ENCODE assay signal across 11 cellular contexts in the genomic region with DNA sequence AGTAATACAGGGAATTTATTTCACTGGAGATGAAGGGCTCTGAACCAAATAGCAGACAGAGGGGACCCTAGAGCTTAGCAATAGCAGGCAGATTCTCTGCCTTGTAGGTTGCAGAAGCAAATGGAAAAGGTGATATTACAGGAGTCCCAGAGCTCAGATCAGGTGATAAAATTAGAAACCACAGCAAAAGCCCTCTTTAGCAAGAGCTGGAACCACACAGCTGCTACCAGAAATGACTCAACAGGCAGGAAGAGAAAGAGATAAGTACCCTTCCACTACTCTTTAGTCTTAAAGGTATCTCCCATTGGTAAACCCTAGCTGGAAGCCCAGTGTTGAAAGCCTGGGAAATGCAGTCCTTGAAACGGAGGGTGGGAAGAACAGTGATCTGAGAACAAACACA.
DNase-seq lines count a peak whose midpoint lies in the region; ATAC-seq and TF ChIP-seq lines count a peak whose summit lies in the region.
"Had no signal": no experiment of that assay in that cellular context is flagged by ENCODE, and none has a peak within 500 bp of the region (broad histone marks: within the 10 kb centered on the region; RNA-seq: fewer than 3 reads in every experiment).

No MANE protein-coding gene starts in this region.

- H3K4me3 ChIP-seq in GM12864 (ENCODE audit: low read depth, low read length): no peak overlapping the region
- H3K4me3 ChIP-seq: SK-N-MC had no signal

- ATAC-seq in GM19351 (IDR thresholded peaks at IDR 0.05; ENCODE audit: unreplicated experiment) (peak; percentile 99), HG03025 (IDR thresholded peaks at IDR 0.05; ENCODE audit: low FRiP score, unreplicated experiment) (peak; percentile 98)

- H3K27me3 Mint-ChIP-seq in T-helper 2 cell treated with Interferon-gamma antibody and Interleukin-4, amounts not matched to agents 5 μg/mL and 100 μg/mL, for 36 hours (ENCODE audit: low read depth): no peaks in the 10 kb centered on the region
- H3K27me3 Mint-ChIP-seq in glutamatergic neuron (ENCODE audit: unreplicated experiment): no peaks in the 10 kb centered on the region

- TF ChIP-seq CTCF in GM12864 (IDR thresholded peaks at IDR 0.05; ENCODE audit: low read depth, low read length, missing control alignments) (no peak), glutamatergic neuron (IDR thresholded peaks at IDR 0.05; ENCODE audit: partially characterized antibody, unreplicated experiment) (no peak)

- H3K4me3 Mint-ChIP-seq in T-helper 2 cell treated with Interferon-gamma antibody and Interleukin-4, amounts not matched to agents 5 μg/mL and 100 μg/mL, for 36 hours: no peak overlapping the region
- H3K4me3 Mint-ChIP-seq in glutamatergic neuron (ENCODE audit: unreplicated experiment): no peak overlapping the region

- H3K36me3 Mint-ChIP-seq in T-helper 2 cell treated with Interferon-gamma antibody and Interleukin-4, amounts not matched to agents 5 μg/mL and 100 μg/mL, for 36 hours (ENCODE audit: low read depth): no peaks in the 10 kb centered on the region
- H3K36me3 Mint-ChIP-seq in glutamatergic neuron (ENCODE audit: unreplicated experiment): no peaks in the 10 kb centered on the region

- H3K9me3 Mint-ChIP-seq in T-helper 2 cell treated with Interferon-gamma antibody and Interleukin-4, amounts not matched to agents 5 μg/mL and 100 μg/mL, for 36 hours: peaks cover 9% of the 10 kb centered on the region
- no peaks in the 10 kb centered on the region for H3K9me3 Mint-ChIP-seq in glutamatergic neuron (ENCODE audit: unreplicated experiment)

- peaks cover 10% of the 10 kb centered on the region for H3K4me1 Mint-ChIP-seq in T-helper 2 cell treated with Interferon-gamma antibody and Interleukin-4, amounts not matched to agents 5 μg/mL and 100 μg/mL, for 36 hours (ENCODE audit: low read depth)
- no peaks in the 10 kb centered on the region for H3K4me1 Mint-ChIP-seq in glutamatergic neuron (ENCODE audit: low read depth, unreplicated experiment)

- DNase-seq in GM12864 (ENCODE audit: low read depth) (peak; percentile 61), glomerular visceral epithelial cell (ENCODE audit: extremely low spot score) (no peak), epidermal melanocyte (ENCODE audit: insufficient read length, low spot score) (no peak), glutamatergic neuron (no peak), SK-N-DZ (ENCODE audit: low spot score) (no peak)
- peak; percentile 29 for DNase-seq in T-helper 2 cell treated with Interferon-gamma antibody and Interleukin-4, amounts not matched to agents 5 μg/mL and 100 μg/mL, for 36 hours (ENCODE audit: low spot score)
- DNase-seq: activated effector memory CD4-positive, alpha-beta T cell treated with anti-CD3 and anti-CD28 coated beads, Interleukin-2, amount 50 U/mL, for 16 hours; DMS 273 treated with DMSO at 0.1 percent for 48 hours had no signal

- H3K27ac Mint-ChIP-seq in T-helper 2 cell treated with Interferon-gamma antibody and Interleukin-4, amounts not matched to agents 5 μg/mL and 100 μg/mL, for 36 hours: no peak overlapping the region
- H3K27ac Mint-ChIP-seq in glutamatergic neuron (ENCODE audit: unreplicated experiment): no peak overlapping the region

Comparison
In these comparisons a context has a peak if more than half of its experiments do, and no peak if none do; other contexts are left out.
1. DNase-seq: peak in GM12864 (single experiment) and T-helper 2 cell treated with Interferon-gamma antibody and Interleukin-4, amounts not matched to agents 5 μg/mL and 100 μg/mL, for 36 hours (single experiment); none in glomerular visceral epithelial cell (single experiment), epidermal melanocyte (single experiment), glutamatergic neuron (single experiment) and SK-N-DZ (single experiment).